Comparison of ENCODE assay signal across 10 cellular contexts in genomic region chr7:64667311-64667710, GRCh38. TPM values are rescaled to one million over a fixed set of nuclear protein-coding genes. Genes with fewer than 3 reads are reported as not detected.
A peak's percentile ranks its signal among the peaks of the same experiment; 100 is the strongest.
DNase-seq lines count a peak whose midpoint lies in the region; ATAC-seq and TF ChIP-seq lines count a peak whose summit lies in the region.
"Had no signal": no experiment of that assay in that cellular context is flagged by ENCODE, and none has a peak within 500 bp of the region (broad histone marks: within the 10 kb centered on the region; RNA-seq: fewer than 3 reads in every experiment).

No MANE protein-coding gene starts in this region.

- H3K4me3 Mint-ChIP-seq in central memory CD8-positive, alpha-beta T cell = peak overlapping the region; percentile 96

- peak overlapping the region; percentile 63 for H3K27ac ChIP-seq in osteoblast (ENCODE audit: low read depth, low read length)

- no peak for ATAC-seq in central memory CD8-positive, alpha-beta T cell (replicated peaks; ENCODE audit: extremely low read depth, poor library complexity, severe bottlenecking)
- no peak for ATAC-seq in HG03280 (IDR thresholded peaks at IDR 0.05; ENCODE audit: unreplicated experiment)
- ATAC-seq: foreskin keratinocyte had no signal

- H4K20me1 ChIP-seq in osteoblast (ENCODE audit: insufficient read depth, low read length) = no peaks in the 10 kb centered on the region

- peak overlapping the region; percentile 94 for H3K4me3 ChIP-seq in GM12864 (ENCODE audit: low read depth, low read length)
- peak overlapping the region; percentile 92 for H3K4me3 ChIP-seq in NB4 (ENCODE audit: low read depth, low read length)
- no peak overlapping the region for H3K4me3 ChIP-seq in osteoblast (ENCODE audit: insufficient read depth, low read length)

- no peaks in the 10 kb centered on the region for H3K27me3 Mint-ChIP-seq in central memory CD8-positive, alpha-beta T cell

- TF ChIP-seq POLR2A in NB4 (IDR thresholded peaks at IDR 0.05; ENCODE audit: extremely low read depth, insufficient read length) = no peak

- DNase-seq in GM12864 (ENCODE audit: low read depth) (no peak), NB4 (ENCODE audit: low read depth) (no peak), osteoblast (ENCODE audit: insufficient read length, low spot score, missing footprints) (no peak), NCI-H146 (lab: John Stamatoyannopoulos, UW) (no peak), kidney tubule cell (ENCODE audit: low spot score) (no peak)
- no peak for DNase-seq in central memory CD8-positive, alpha-beta T cell (ENCODE audit: low spot score in 2 of 2)
- DNase-seq: foreskin keratinocyte, NCI-H2171 treated with DMSO at 0.1 percent for 48 hours, T1000 had no signal

- H3K4me2 ChIP-seq in osteoblast (ENCODE audit: insufficient read depth, low read length) = peak overlapping the region; percentile 86

- H3K79me2 ChIP-seq in osteoblast (ENCODE audit: insufficient read depth, low read length) = peaks cover 45% of the 10 kb centered on the region

- H3K9me3 Mint-ChIP-seq in central memory CD8-positive, alpha-beta T cell = no peaks in the 10 kb centered on the region

- H3K9me3 ChIP-seq in osteoblast (ENCODE audit: low read depth, low read length) = no peaks in the 10 kb centered on the region

- H3K27me3 ChIP-seq in osteoblast (ENCODE audit: insufficient read depth, low read length) = no peaks in the 10 kb centered on the region
- H3K27me3 ChIP-seq: foreskin keratinocyte had no signal

- H2AFZ ChIP-seq in osteoblast (ENCODE audit: low read length) = no peak overlapping the region

- TF ChIP-seq CTCF in GM12864 (IDR thresholded peaks at IDR 0.05; ENCODE audit: low read depth, low read length, missing control alignments) (no peak), NB4 (IDR thresholded peaks at IDR 0.05; ENCODE audit: low read depth, low read length) (no peak), osteoblast (IDR thresholded peaks at IDR 0.05; ENCODE audit: extremely low read depth, low read depth, low read length) (no peak)

- H3K4me1 ChIP-seq in osteoblast (ENCODE audit: insufficient read depth, low read length) = peaks cover 3% of the 10 kb centered on the region

- H3K27ac Mint-ChIP-seq in central memory CD8-positive, alpha-beta T cell (ENCODE audit: low read depth) = peak overlapping the region; percentile 96

- peaks cover 56% of the 10 kb centered on the region for H3K4me1 Mint-ChIP-seq in central memory CD8-positive, alpha-beta T cell

- peaks cover 8% of the 10 kb centered on the region for H3K36me3 ChIP-seq in osteoblast (ENCODE audit: insufficient read depth, low read length)

- H3K36me3 Mint-ChIP-seq in central memory CD8-positive, alpha-beta T cell (ENCODE audit: insufficient read depth) = peaks cover 25% of the 10 kb centered on the region

RNA-seq across cellular contexts. Expression of gene ZNF107, which starts 1.4 kb away (rescaled TPM):
- 1.8 and 3.2 TPM in 2 replicates for total RNA-seq in osteoblast
